In genomic region chr15:73632670-73633058, GRCh38 we compare ENCODE assay signal across 8 cellular contexts. TPM values are rescaled to one million over a fixed set of nuclear protein-coding genes. Genes with fewer than 3 reads are reported as not detected.
DNase-seq lines count a peak whose midpoint lies in the region; ATAC-seq and TF ChIP-seq lines count a peak whose summit lies in the region.

No MANE protein-coding gene starts in this region.

- no peak overlapping the region for H2AFZ ChIP-seq in OCI-LY1 (ENCODE audit: low read length)

- ATAC-seq in activated T-cell treated with anti-CD3 and anti-CD28 coated beads, Interleukin-2, amount 50 U/mL, for 4 hours = peak; percentile 4 to 5
- ATAC-seq in central memory CD8-positive, alpha-beta T cell (replicated peaks; ENCODE audit: extremely low read depth, poor library complexity, severe bottlenecking) = peak; percentile 5
- no peak for ATAC-seq in GM18505 (IDR thresholded peaks at IDR 0.05; ENCODE audit: unreplicated experiment)

- no peak overlapping the region for H4K5ac ChIP-seq in mesendoderm (ENCODE audit: low read length)

- H2BK15ac ChIP-seq in mesendoderm (replicated peaks; ENCODE audit: low read depth) = no peak overlapping the region

- H3K27ac ChIP-seq in OCI-LY1 (ENCODE audit: low read depth, low read length, poor library complexity, severe bottlenecking) (no peak overlapping the region), mesendoderm (ENCODE audit: low read depth, low read length) (peak overlapping the region; percentile 75)

- no peaks in the 10 kb centered on the region for H3F3A ChIP-seq in OCI-LY1 (ENCODE audit: insufficient read depth, low read length)

- peak overlapping the region; percentile 84 for H3K4me3 Mint-ChIP-seq in activated T-cell treated with anti-CD3 and anti-CD28 coated beads, Interleukin-2, amount 50 U/mL, for 4 hours
- peak overlapping the region; percentile 84 for H3K4me3 Mint-ChIP-seq in central memory CD8-positive, alpha-beta T cell

- H2AK5ac ChIP-seq in mesendoderm (ENCODE audit: low read length) = no peak overlapping the region

- no peaks in the 10 kb centered on the region for H3K9me2 ChIP-seq in OCI-LY1 (ENCODE audit: low read depth, low read length)

- peaks cover 3% of the 10 kb centered on the region for H3K79me1 ChIP-seq in mesendoderm (ENCODE audit: low read length)

- WGBS in mesendoderm (ENCODE audit: extremely low coverage, insufficient coverage, low lambda C conversion rate) = no CpG with 5 or more reads among the region's 40 CpGs

- no peaks in the 10 kb centered on the region for H4K20me1 ChIP-seq in OCI-LY1 (ENCODE audit: insufficient read depth, low read length)

- H3K36me3 ChIP-seq in OCI-LY1 (ENCODE audit: insufficient read depth, low read length) (no peaks in the 10 kb centered on the region), mesendoderm (ENCODE audit: control insufficient read depth, insufficient read depth, low read length) (no peaks in the 10 kb centered on the region)

- H2BK5ac ChIP-seq in mesendoderm (ENCODE audit: low read length) = no peak overlapping the region

- H3K27me3 ChIP-seq in OCI-LY1 (ENCODE audit: insufficient read depth, low read length) (no peaks in the 10 kb centered on the region), mesendoderm (ENCODE audit: insufficient read depth, low read length, poor library complexity) (no peaks in the 10 kb centered on the region)

- H4K8ac ChIP-seq in mesendoderm (ENCODE audit: low read depth, low read length) = no peak overlapping the region

- peaks cover 3% of the 10 kb centered on the region for H3K36me3 Mint-ChIP-seq in activated T-cell treated with anti-CD3 and anti-CD28 coated beads, Interleukin-2, amount 50 U/mL, for 4 hours (ENCODE audit: insufficient read depth)
- peaks cover 11% of the 10 kb centered on the region for H3K36me3 Mint-ChIP-seq in central memory CD8-positive, alpha-beta T cell (ENCODE audit: insufficient read depth)

- peak overlapping the region; percentile 95 for H3K4ac ChIP-seq in mesendoderm (ENCODE audit: low read depth, low read length)

- H3K4me2 ChIP-seq in OCI-LY1 (ENCODE audit: low read length) (peak overlapping the region; percentile 71), mesendoderm (ENCODE audit: low read length) (peak overlapping the region; percentile 73)

- peak overlapping the region; percentile 52 for H3K27ac Mint-ChIP-seq in central memory CD8-positive, alpha-beta T cell (ENCODE audit: low read depth)

- H3K4me1 ChIP-seq in OCI-LY1 (ENCODE audit: insufficient read depth, low read length, severe bottlenecking) (peaks cover 46% of the 10 kb centered on the region), mesendoderm (ENCODE audit: control insufficient read depth, low read depth, low read length) (peaks cover 8% of the 10 kb centered on the region)

- H3K79me2 ChIP-seq in OCI-LY1 (ENCODE audit: insufficient read depth, low read length) (peaks cover 48% of the 10 kb centered on the region), mesendoderm (ENCODE audit: control insufficient read depth, insufficient read depth, low read length) (peaks cover 38% of the 10 kb centered on the region)

- H3K4me3 ChIP-seq in OCI-LY1 (ENCODE audit: low read depth, low read length, poor library complexity, severe bottlenecking) = peak overlapping the region; percentile 88
- peak overlapping the region; percentile 83 for H3K4me3 ChIP-seq in mesendoderm (ENCODE audit: low read length)

- no peak for TF ChIP-seq POLR2A in GM18505 (IDR thresholded peaks at IDR 0.05; ENCODE audit: borderline replicate concordance, extremely low read depth, insufficient read depth, insufficient read length)

- H3K27me3 Mint-ChIP-seq in activated T-cell treated with anti-CD3 and anti-CD28 coated beads, Interleukin-2, amount 50 U/mL, for 4 hours (ENCODE audit: low read depth) = peaks cover 9% of the 10 kb centered on the region
- peaks cover 13% of the 10 kb centered on the region for H3K27me3 Mint-ChIP-seq in central memory CD8-positive, alpha-beta T cell

- TF ChIP-seq CTCF in OCI-LY1 (IDR thresholded peaks at IDR 0.05; ENCODE audit: low read length) = no peak

- no peaks in the 10 kb centered on the region for H3K9me3 Mint-ChIP-seq in activated T-cell treated with anti-CD3 and anti-CD28 coated beads, Interleukin-2, amount 50 U/mL, for 4 hours
- H3K9me3 Mint-ChIP-seq in central memory CD8-positive, alpha-beta T cell = no peaks in the 10 kb centered on the region

- no peaks in the 10 kb centered on the region for H3K9me3 ChIP-seq in OCI-LY1 (ENCODE audit: low read length)

- peak overlapping the region; percentile 74 for H3K9ac ChIP-seq in OCI-LY1 (ENCODE audit: low read length)
- H3K9ac ChIP-seq in mesendoderm (ENCODE audit: low read length) = peak overlapping the region; percentile 84

- peaks cover 50% of the 10 kb centered on the region for H3K4me1 Mint-ChIP-seq in activated T-cell treated with anti-CD3 and anti-CD28 coated beads, Interleukin-2, amount 50 U/mL, for 4 hours (ENCODE audit: low read depth)
- peaks cover 52% of the 10 kb centered on the region for H3K4me1 Mint-ChIP-seq in central memory CD8-positive, alpha-beta T cell

- no peak overlapping the region for H3K23ac ChIP-seq in mesendoderm (ENCODE audit: low read length)

- H3K56ac ChIP-seq in mesendoderm (ENCODE audit: low read length) = peak overlapping the region; percentile 91

- DNase-seq in activated T-cell treated with anti-CD3 and anti-CD28 coated beads, Interleukin-2, amount 50 U/mL, for 4 hours = peak; percentile 23
- DNase-seq in activated T-cell treated with anti-CD3 and anti-CD28 coated beads, Interleukin-2, amount 50 U/mL, for 48 hours = no peak
- no peak for DNase-seq in central memory CD8-positive, alpha-beta T cell (ENCODE audit: low spot score in 2 of 2)
- DNase-seq in mesendoderm (no peak), medulla oblongata (ENCODE audit: extremely low spot score) (no peak), NCI-H2107 treated with DMSO at 0.1 percent for 48 hours (lab: John Stamatoyannopoulos, UW; ENCODE audit: unreplicated experiment) (no peak)

- H2BK120ac ChIP-seq in mesendoderm (ENCODE audit: low read depth, low read length) = peak overlapping the region; percentile 85

- peak overlapping the region; percentile 98 for H3K18ac ChIP-seq in mesendoderm (ENCODE audit: low read length)

RNA-seq across cellular contexts. Expression of gene NPTN, which starts 0.5 kb away (rescaled TPM):
- 10 to 100 TPM; 65.5 to 68.1 (median 67.7) TPM for total RNA-seq in activated T-cell treated with anti-CD3 and anti-CD28 coated beads, Interleukin-2, amount 50 U/mL, for 4 hours
- 74.3 TPM for polyA plus RNA-seq in mesendoderm (2013, experiment 1 of 2)
- polyA plus RNA-seq in mesendoderm (2013, experiment 2 of 2) = 75.1 TPM

RNA-seq across cellular contexts. Expression of gene CD276, which starts 51.5 kb away (rescaled TPM):
- total RNA-seq in activated T-cell treated with anti-CD3 and anti-CD28 coated beads, Interleukin-2, amount 50 U/mL, for 4 hours = 1 to 10 TPM; 2.6 to 4.1 (median 3.1) TPM
- 145 TPM for polyA plus RNA-seq in mesendoderm (2013, experiment 1 of 2)
- 145 TPM for polyA plus RNA-seq in mesendoderm (2013, experiment 2 of 2)
